Comparison of ENCODE assay signal across 1 cellular context in the genomic region with DNA sequence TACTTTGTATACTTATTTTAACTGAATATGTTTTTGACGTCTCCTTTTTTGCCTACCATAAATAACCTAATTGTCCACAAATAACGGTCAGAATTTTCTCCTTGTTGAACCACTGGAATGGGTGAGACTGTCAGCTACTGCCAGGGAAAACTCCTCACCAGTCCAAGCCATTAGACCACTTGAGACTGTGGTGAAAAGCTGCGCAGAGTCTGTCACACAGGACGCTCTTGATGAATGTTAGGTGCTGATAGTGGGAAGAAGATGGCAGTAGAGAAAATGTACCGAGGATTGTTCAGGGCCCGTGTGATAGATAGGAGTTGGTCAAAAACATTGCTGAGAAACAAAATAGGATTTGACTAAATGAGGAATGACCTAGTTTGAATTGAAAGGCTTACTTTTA.
TF ChIP-seq lines count a peak whose summit lies in the region.

No MANE protein-coding gene starts in this region.

TF ChIP-seq in WTC11, 78 proteins besides CTCF, POLR2A, EP300 and RAD21 (continued from another document):
- TF ChIP-seq, protein P1, sequence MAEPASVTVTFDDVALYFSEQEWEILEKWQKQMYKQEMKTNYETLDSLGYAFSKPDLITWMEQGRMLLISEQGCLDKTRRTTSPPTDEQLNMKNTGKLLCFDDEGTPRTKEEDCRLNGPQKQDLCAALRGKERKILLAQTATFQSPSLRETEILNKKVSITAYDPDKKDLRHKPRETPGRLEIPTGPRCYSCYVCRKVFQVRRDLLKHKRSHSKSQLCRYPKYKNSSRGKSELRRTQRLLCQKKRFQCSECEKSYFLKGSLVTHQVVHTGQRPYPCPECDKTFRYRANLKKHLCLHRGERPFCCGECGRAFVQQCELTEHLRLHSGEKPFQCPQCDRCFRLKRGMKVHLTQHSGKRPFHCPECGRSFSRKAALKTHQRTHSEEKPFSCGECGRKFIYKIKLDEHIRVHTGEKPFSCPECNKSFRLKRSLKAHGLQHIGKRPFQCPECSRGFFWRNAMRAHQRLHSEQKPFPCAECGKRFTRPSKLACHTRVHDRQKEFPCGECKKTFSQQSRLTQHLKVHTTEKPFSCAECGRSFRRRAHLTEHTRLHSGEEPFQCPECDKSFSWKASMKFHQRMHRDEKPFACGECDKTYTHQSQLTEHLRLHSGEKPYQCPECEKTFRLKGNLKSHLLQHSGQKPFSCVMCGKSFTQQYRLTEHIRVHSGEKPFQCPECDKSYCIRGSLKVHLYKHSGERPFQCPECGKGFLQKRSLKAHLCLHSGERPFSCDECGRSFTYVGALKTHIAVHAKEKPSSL (CRISPR knock-in tag; conservative IDR thresholded peaks at IDR 0.05): no peak
